In genomic region chr1:4180066-4180735, GRCh38 we compare ENCODE assay signal across 17 cellular contexts.
"Had no signal": no experiment of that assay in that cellular context is flagged by ENCODE, and none has a peak within 500 bp of the region (broad histone marks: within the 10 kb centered on the region; RNA-seq: fewer than 3 reads in every experiment).

No MANE protein-coding gene starts in this region.

- H3K27ac Mint-ChIP-seq: activated CD4-positive, alpha-beta T cell treated with anti-CD3 and anti-CD28 coated beads, Interleukin-2, amount 10 ng/mL, durations not matched to agents 7 days and 5 days; activated CD8-positive, alpha-beta memory T cell treated with anti-CD3 and anti-CD28 coated beads, Interleukin-2, amount 10 ng/mL, durations not matched to agents 7 days and 5 days; activated naive CD8-positive, alpha-beta T cell; natural killer cell; T-helper 1 cell treated with Interleukin-12 subunit alpha and Interleukin-12 subunit beta and Interleukin-4 antibody, amounts not matched to agents 30 μg/mL and 1 μg/mL, for 36 hours had no signal

- H3K36me3 ChIP-seq: cardiac muscle cell, esophagus squamous epithelium, neutrophil, sigmoid colon, tibial nerve had no signal

- H3K4me1 ChIP-seq: esophagus squamous epithelium, parathyroid adenoma, sigmoid colon, tibial nerve had no signal

- H3K9me3 Mint-ChIP-seq: activated CD4-positive, alpha-beta T cell treated with anti-CD3 and anti-CD28 coated beads, Interleukin-2, amount 10 ng/mL, durations not matched to agents 7 days and 5 days; activated T-cell treated with anti-CD3 and anti-CD28 coated beads, Interleukin-2, amount 50 U/mL, for 4 hours; natural killer cell; T-helper 1 cell treated with Interleukin-12 subunit alpha and Interleukin-12 subunit beta and Interleukin-4 antibody, amounts not matched to agents 30 μg/mL and 1 μg/mL, for 36 hours had no signal

- H3K27me3 ChIP-seq: cardiac muscle cell, esophagus squamous epithelium, neutrophil, sigmoid colon, tibial nerve had no signal

- H3K9me3 ChIP-seq: esophagus squamous epithelium, neutrophil, sigmoid colon, tibial nerve had no signal

- DNase-seq: activated CD4-positive, alpha-beta T cell treated with anti-CD3 and anti-CD28 coated beads, Interleukin-2, amount 10 ng/mL, durations not matched to agents 7 days and 5 days; activated CD8-positive, alpha-beta memory T cell treated with anti-CD3 and anti-CD28 coated beads, Interleukin-2, amount 10 ng/mL, durations not matched to agents 7 days and 5 days; activated effector memory CD4-positive, alpha-beta T cell treated with Interleukin-2 at 50 U/mL for 16 hours; activated T-cell treated with anti-CD3 and anti-CD28 coated beads, Interleukin-2, amount 50 U/mL, for 4 hours; amygdala; dermis blood vessel endothelial cell; effector memory CD4-positive, alpha-beta T cell; esophagus squamous epithelium; natural killer cell; stimulated activated naive CD4-positive, alpha-beta T cell treated with Interleukin-2 at 50 U/mL for 16 hours had no signal

- ATAC-seq: activated CD8-positive, alpha-beta memory T cell treated with anti-CD3 and anti-CD28 coated beads, Interleukin-2, amount 10 ng/mL, durations not matched to agents 7 days and 5 days; activated T-cell treated with anti-CD3 and anti-CD28 coated beads, Interleukin-2, amount 50 U/mL, for 4 hours; natural killer cell had no signal

- H2AFZ ChIP-seq: parathyroid adenoma had no signal

- H3K27ac ChIP-seq: cardiac muscle cell, esophagus squamous epithelium, neutrophil, parathyroid adenoma, sigmoid colon, tibial nerve had no signal

- H3K9ac ChIP-seq: parathyroid adenoma had no signal

- H3K4me3 ChIP-seq: cardiac muscle cell, esophagus squamous epithelium, sigmoid colon, tibial nerve had no signal

- H3K36me3 Mint-ChIP-seq: activated CD8-positive, alpha-beta memory T cell treated with anti-CD3 and anti-CD28 coated beads, Interleukin-2, amount 10 ng/mL, durations not matched to agents 7 days and 5 days; activated naive CD8-positive, alpha-beta T cell; natural killer cell had no signal
